Comparison of ENCODE assay signal across 8 cellular contexts in genomic region chr19:41308450-41309224, GRCh38. TPM values are rescaled to one million over a fixed set of nuclear protein-coding genes. Genes with fewer than 3 reads are reported as not detected.
DNase-seq lines count a peak whose midpoint lies in the region; ATAC-seq and TF ChIP-seq lines count a peak whose summit lies in the region.

No MANE protein-coding gene starts in this region.

- peak overlapping the region; percentile 86 to 97 for H3K27ac ChIP-seq in liver (ENCODE audit: low read depth in 1 of 2, low read length in 2 of 2)

- no peaks in the 10 kb centered on the region for H3K27me3 ChIP-seq in liver (ENCODE audit: control insufficient read depth in 4 of 4, insufficient read depth in 4 of 4, low read length in 3 of 4)

- H3K9ac ChIP-seq in liver (ENCODE audit: low read depth in 1 of 2, low read length in 2 of 2), result peak overlapping the region; percentile 94 to 97

- peaks cover 0 to 35% (median 25%) of the 10 kb centered on the region in 4 donors for H3K4me1 ChIP-seq in liver (ENCODE audit: control insufficient read depth in 4 of 4, insufficient read depth in 4 of 4, low read length in 3 of 4)

- WGBS in liver, result 27% methylated on average over 11 of the region's 11 CpGs

- TF ChIP-seq RAD21 in liver (IDR thresholded peaks at IDR 0.05), result peak; percentile 94 to 96

- H3K4me3 ChIP-seq in liver (ENCODE audit: low read depth in 1 of 3, low read length in 3 of 3), result no peak overlapping the region

- H3K9me3 ChIP-seq in liver (ENCODE audit: control insufficient read depth in 4 of 4, low read length in 3 of 4), result no peaks in the 10 kb centered on the region

- peak; percentile 39 for ATAC-seq in HG03097 (IDR thresholded peaks at IDR 0.05; ENCODE audit: low FRiP score, unreplicated experiment)
- ATAC-seq in HG03460 (IDR thresholded peaks at IDR 0.05; ENCODE audit: unreplicated experiment), result no peak

- TF ChIP-seq CTCF in liver (IDR thresholded peaks at IDR 0.05; ENCODE audit: low read depth, low read length, missing input control), result peak; percentile 99

- peaks cover 14 to 40% (median 27%) of the 10 kb centered on the region in 4 donors for H3K36me3 ChIP-seq in liver (ENCODE audit: control insufficient read depth in 4 of 4, insufficient read depth in 3 of 4, low read depth in 1 of 4, low read length in 3 of 4)

- peak; percentile 83 for DNase-seq in DMS114 treated with DMSO at 0.1 percent for 48 hours (lab: John Stamatoyannopoulos, UW; ENCODE audit: unreplicated experiment)
- DNase-seq in NCI-H526 (lab: John Stamatoyannopoulos, UW), result peak; percentile 73 to 93
- peak; percentile 96 for DNase-seq in activated CD4-positive, alpha-beta T cell treated with anti-CD3 and anti-CD28 coated beads for 48 hours
- peak; percentile 92 for DNase-seq in dedifferentiated amniotic fluid mesenchymal stem cell (ENCODE audit: extremely low spot score)
- DNase-seq in stimulated activated CD4-positive, alpha-beta T cell treated with anti-CD3 and anti-CD28 coated beads, Interleukin-4, amount 100 ng/mL, for 1 hour, result peak; percentile 95

TF ChIP-seq in liver, 16 proteins besides CTCF, POLR2A, EP300 and RAD21:
- TF ChIP-seq FOXA2 (IDR thresholded peaks at IDR 0.05), result peak; percentile 47
- no peak for TF ChIP-seq GABPA (IDR thresholded peaks at IDR 0.05 in 1 of 2, conservative IDR thresholded peaks at IDR 0.05 in 1 of 2)
- no peak for TF ChIP-seq YY1 (IDR thresholded peaks at IDR 0.05)
- no peak for TF ChIP-seq HNF4G (IDR thresholded peaks at IDR 0.05)
- TF ChIP-seq MAX (IDR thresholded peaks at IDR 0.05), result no peak
- no peak for TF ChIP-seq TAF1 (conservative IDR thresholded peaks at IDR 0.05)
- peak; percentile 28 for TF ChIP-seq NR2F2 (IDR thresholded peaks at IDR 0.05)
- no peak for TF ChIP-seq ZBTB33 (IDR thresholded peaks at IDR 0.05)
- peak in 1 of 2 donors; percentile 23 for TF ChIP-seq RXRA (IDR thresholded peaks at IDR 0.05)
- no peak for TF ChIP-seq FOXA1 (IDR thresholded peaks at IDR 0.05)
- TF ChIP-seq HNF4A (conservative IDR thresholded peaks at IDR 0.05), result peak in 1 of 2 donors; percentile 6
- TF ChIP-seq ATF3 (IDR thresholded peaks at IDR 0.05), result no peak
- TF ChIP-seq JUND (IDR thresholded peaks at IDR 0.05), result no peak
- TF ChIP-seq EGR1 (IDR thresholded peaks at IDR 0.05; ENCODE audit: low read depth in 2 of 2), result no peak

RNA-seq across cellular contexts. Expression of gene CCDC97, which starts 1.3 kb away (rescaled TPM):
- total RNA-seq in liver, result 1 to 10 TPM; 3.8 to 5.6 TPM
- polyA plus RNA-seq in liver, result 1 to 10 TPM; 5.0 to 5.7 TPM

RNA-seq across cellular contexts. Expression of gene HNRNPUL1, which starts 44.5 kb away (rescaled TPM):
- 10 to 100 TPM; 55.5 to 80.2 TPM for total RNA-seq in liver
- polyA plus RNA-seq in liver, result 10 to 100 TPM; 34.9 to 35.9 TPM

RNA-seq across cellular contexts. Expression of gene TGFB1, which starts 45.1 kb away (rescaled TPM):
- total RNA-seq in liver, result 10 to 100 TPM in 1 of 2 donors, 1 to 10 TPM in 1; 4.9 to 10.6 TPM
- 1 to 10 TPM in 1 of 2 donors, under 1 TPM in 1; 0.83 to 8.9 TPM for polyA plus RNA-seq in liver

RNA-seq across cellular contexts. Expression of gene B9D2, which starts 55.3 kb away (rescaled TPM):
- total RNA-seq in liver, result 1 to 10 TPM; 2.4 to 2.5 TPM
- polyA plus RNA-seq in liver, result 1 to 10 TPM; 3.5 to 3.7 TPM
